Comparison of ENCODE assay signal across 8 cellular contexts in genomic region chr3:12869025-12869695, GRCh38. TPM values are rescaled to one million over a fixed set of nuclear protein-coding genes. Genes with fewer than 3 reads are reported as not detected.
DNase-seq lines count a peak whose midpoint lies in the region; TF ChIP-seq lines count a peak whose summit lies in the region.

No MANE protein-coding gene starts in this region.

- no peaks in the 10 kb centered on the region for H3K79me2 ChIP-seq in SK-N-SH (ENCODE audit: insufficient read depth)

- 26% methylated on average over 19 of the region's 28 CpGs for WGBS in SK-N-SH (ENCODE audit: low lambda C conversion rate)

- H2AFZ ChIP-seq in SK-N-SH (ENCODE audit: low read depth), result no peak overlapping the region

- no peaks in the 10 kb centered on the region for H3K9me2 ChIP-seq in SK-N-SH

- H4K20me1 ChIP-seq in SK-N-SH (ENCODE audit: insufficient read depth), result no peaks in the 10 kb centered on the region

- no peak overlapping the region for H3K4me2 ChIP-seq in SK-N-SH

- no peak overlapping the region for H3K27ac ChIP-seq in HEK293 (ENCODE audit: extremely low read depth, low read depth, low read length)
- no peak overlapping the region for H3K27ac ChIP-seq in SK-N-SH (ENCODE audit: low read depth in 2 of 2, low read length in 1 of 2)
- no peak overlapping the region for H3K27ac ChIP-seq in neutrophil

- H3K27ac Mint-ChIP-seq in endothelial cell (ENCODE audit: unreplicated experiment), result no peak overlapping the region

- no peak for TF ChIP-seq RAD21 in SK-N-SH (IDR thresholded peaks at IDR 0.05; ENCODE audit: low read length)

- peaks cover 10% of the 10 kb centered on the region for H3K9me3 Mint-ChIP-seq in endothelial cell (ENCODE audit: unreplicated experiment)

- TF ChIP-seq EP300 in SK-N-SH (IDR thresholded peaks at IDR 0.05; ENCODE audit: borderline replicate concordance in 1 of 2, low read depth in 1 of 2, low read length in 1 of 2), result no peak

- no peak for TF ChIP-seq CTCF in GM12875 (IDR thresholded peaks at IDR 0.05; ENCODE audit: borderline replicate concordance, insufficient read depth, low read depth, low read length)
- TF ChIP-seq CTCF in HEK293 (tag by site-specific recombination; IDR thresholded peaks at IDR 0.05), result no peak
- no peak for TF ChIP-seq CTCF in SK-N-SH (IDR thresholded peaks at IDR 0.05)
- no peak for TF ChIP-seq CTCF in endothelial cell (IDR thresholded peaks at IDR 0.05; ENCODE audit: unreplicated experiment)
- no peak for TF ChIP-seq CTCF in neutrophil (IDR thresholded peaks at IDR 0.05)

- peaks cover 7% of the 10 kb centered on the region for H3K4me1 Mint-ChIP-seq in endothelial cell (ENCODE audit: unreplicated experiment)

- no peaks in the 10 kb centered on the region for H3K36me3 ChIP-seq in HEK293 (ENCODE audit: control insufficient read depth in 2 of 2, insufficient read depth in 1 of 2, low read length in 2 of 2)
- H3K36me3 ChIP-seq in SK-N-SH (replicated peaks in 1 of 2; ENCODE audit: control insufficient read depth in 1 of 2, insufficient read depth in 2 of 2, low read length in 1 of 2), result no peaks in the 10 kb centered on the region
- no peaks in the 10 kb centered on the region for H3K36me3 ChIP-seq in neutrophil

- POLR2A ChIA-PET in HEK293 (lab: Yijun Ruan, JAX), result no interaction called here
- POLR2A ChIA-PET in SK-N-SH (lab: Yijun Ruan, JAX), result no interaction called here

- peaks cover 13% of the 10 kb centered on the region for H3K36me3 Mint-ChIP-seq in endothelial cell (ENCODE audit: low read depth, unreplicated experiment)

- H3K9me3 ChIP-seq in HEK293 (ENCODE audit: control insufficient read depth, insufficient read depth, low read depth, low read length), result no peaks in the 10 kb centered on the region
- no peaks in the 10 kb centered on the region for H3K9me3 ChIP-seq in SK-N-SH
- no peaks in the 10 kb centered on the region for H3K9me3 ChIP-seq in neutrophil

- H3K27me3 ChIP-seq in SK-N-SH (ENCODE audit: insufficient read depth) (no peaks in the 10 kb centered on the region), neutrophil (peaks cover 38% of the 10 kb centered on the region)

- peak; percentile 81 for DNase-seq in SK-N-SH
- DNase-seq in endothelial cell (ENCODE audit: low spot score), result peak; percentile 79
- DNase-seq in NCI-H187 (lab: John Stamatoyannopoulos, UW), result no peak
- DNase-seq in epidermal melanocyte (ENCODE audit: insufficient read length, low spot score), result no peak
- DNase-seq in middle frontal gyrus (ENCODE audit: extremely low spot score, low spot score), result no peak

- no peaks in the 10 kb centered on the region for H3F3A ChIP-seq in SK-N-SH (replicated peaks; ENCODE audit: insufficient read depth)

- H3K4me1 ChIP-seq in HEK293 (ENCODE audit: control insufficient read depth, insufficient read depth, low read length), result no peaks in the 10 kb centered on the region
- peaks cover 0 to 12% of the 10 kb centered on the region in 2 experiments; a peak in 1 of 4 replicates for H3K4me1 ChIP-seq in SK-N-SH (ENCODE audit: control insufficient read depth in 1 of 2, insufficient read depth in 2 of 2, low read depth in 1 of 2, low read length in 1 of 2)
- peaks cover 12 to 14% of the 10 kb centered on the region in 2 experiments for H3K4me1 ChIP-seq in neutrophil (ENCODE audit: control insufficient read depth in 1 of 2, insufficient read depth in 1 of 2, low read depth in 1 of 2, low read length in 1 of 2)

- no peak overlapping the region for H3K9ac ChIP-seq in SK-N-SH

- H3K4me3 ChIP-seq in GM12875 (ENCODE audit: low read depth, low read length), result peak overlapping the region; percentile 45
- H3K4me3 ChIP-seq in HEK293 (ENCODE audit: low read depth, low read length), result no peak overlapping the region
- no peak overlapping the region for H3K4me3 ChIP-seq in SK-N-SH (ENCODE audit: low read depth in 2 of 2, low read length in 1 of 2)
- H3K4me3 ChIP-seq in neutrophil (ENCODE audit: low read depth in 1 of 2, low read length in 1 of 2), result peak overlapping the region; percentile 48 to 50

- peaks cover 6% of the 10 kb centered on the region for H3K27me3 Mint-ChIP-seq in endothelial cell (ENCODE audit: unreplicated experiment)

- H3K4me3 Mint-ChIP-seq in endothelial cell (ENCODE audit: unreplicated experiment), result no peak overlapping the region

- CTCF ChIA-PET in HEK293 (lab: Yijun Ruan, JAX) (interaction anchor here (0.6 to 5.7 kb wide), 4 partner anchors 8 to 593 kb away, joined by 3 to 71 read pairs (median 4); no protein-coding TSS in a partner anchor), SK-N-SH (lab: Yijun Ruan, JAX) (interaction anchor here (0.7 to 13.3 kb wide), 15 partner anchors 8 to 131 kb away, joined by 3 to 150 read pairs (median 4); no protein-coding TSS in a partner anchor)

TF ChIP-seq in HEK293, 187 proteins besides CTCF, POLR2A, EP300 and RAD21 (continues in another document):
- TF ChIP-seq ZBTB11 (tag by site-specific recombination; conservative IDR thresholded peaks at IDR 0.05; ENCODE audit: low read depth) (no peak), SCRT1 (tag by site-specific recombination; IDR thresholded peaks at IDR 0.05; ENCODE audit: borderline replicate concordance) (0 out of 2 replicates have a peak, but pooled peaks have one; percentile 13), SCRT2 (tag by site-specific recombination; IDR thresholded peaks at IDR 0.05) (peak; percentile 94), SP2 (tag by site-specific recombination; IDR thresholded peaks at IDR 0.05) (peak; percentile 28; the same call in 1 of the 2 replicates)

TF ChIP-seq in SK-N-SH, 30 proteins besides CTCF, POLR2A, EP300 and RAD21:
- no peak for TF ChIP-seq FOSL2 (IDR thresholded peaks at IDR 0.05; ENCODE audit: borderline replicate concordance, low read depth)
- no peak for TF ChIP-seq MXI1 (IDR thresholded peaks at IDR 0.05; ENCODE audit: low read depth, low read length)
- no peak for TF ChIP-seq ELF1 (IDR thresholded peaks at IDR 0.05)
- TF ChIP-seq TAF1 (IDR thresholded peaks at IDR 0.05; ENCODE audit: borderline replicate concordance, low read depth, low read length), result no peak
- TF ChIP-seq POLR2AphosphoS5 (IDR thresholded peaks at IDR 0.05; ENCODE audit: low read depth, low read length), result no peak
- no peak for TF ChIP-seq RCOR1 (IDR thresholded peaks at IDR 0.05; ENCODE audit: low read length)
- no peak for TF ChIP-seq GABPA (IDR thresholded peaks at IDR 0.05; ENCODE audit: low read depth)
- no peak for TF ChIP-seq REST (IDR thresholded peaks at IDR 0.05; ENCODE audit: low read depth, low read length)
- TF ChIP-seq MEF2A (IDR thresholded peaks at IDR 0.05; ENCODE audit: borderline replicate concordance, low read depth), result no peak
- TF ChIP-seq RFX5 (IDR thresholded peaks at IDR 0.05; ENCODE audit: low read length), result no peak
- no peak for TF ChIP-seq EZH2phosphoT487 (IDR thresholded peaks at IDR 0.05; ENCODE audit: borderline replicate concordance, low read depth)
- no peak for TF ChIP-seq GATA2 (CRISPR knock-in tag; IDR thresholded peaks at IDR 0.05)
- no peak for TF ChIP-seq TEAD4 (IDR thresholded peaks at IDR 0.05; ENCODE audit: borderline replicate concordance, insufficient read depth)
- TF ChIP-seq, protein P1, sequence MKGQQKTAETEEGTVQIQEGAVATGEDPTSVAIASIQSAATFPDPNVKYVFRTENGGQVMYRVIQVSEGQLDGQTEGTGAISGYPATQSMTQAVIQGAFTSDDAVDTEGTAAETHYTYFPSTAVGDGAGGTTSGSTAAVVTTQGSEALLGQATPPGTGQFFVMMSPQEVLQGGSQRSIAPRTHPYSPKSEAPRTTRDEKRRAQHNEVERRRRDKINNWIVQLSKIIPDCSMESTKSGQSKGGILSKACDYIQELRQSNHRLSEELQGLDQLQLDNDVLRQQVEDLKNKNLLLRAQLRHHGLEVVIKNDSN (IDR thresholded peaks at IDR 0.05; ENCODE audit: borderline replicate concordance, low read depth), result no peak
- TF ChIP-seq FOXM1 (IDR thresholded peaks at IDR 0.05; ENCODE audit: low read depth), result no peak
- TF ChIP-seq NFIC (IDR thresholded peaks at IDR 0.05; ENCODE audit: borderline replicate concordance), result no peak

RNA-seq across cellular contexts. Expression of gene RPL32, which starts 27.8 kb away (rescaled TPM):
- 2,077 and 2,311 TPM in 2 replicates for polyA plus RNA-seq in SK-N-SH (2012; rRNA removed)
- 2,462 and 2,641 TPM in 2 replicates for polyA plus RNA-seq in SK-N-SH (2012; cell fraction: cytosol; rRNA removed)
- 576 and 604 TPM in 2 replicates for polyA plus RNA-seq in SK-N-SH (2012; cell fraction: nucleus; rRNA removed)
- total RNA-seq in endothelial cell (ENCODE audit: unreplicated experiment), result 1,571 TPM

Comparison
In these comparisons a context has a peak if more than half of its experiments do, and no peak if none do; other contexts are left out.
1. H3K4me3 ChIP-seq: peak in GM12875 (single experiment) and neutrophil (2 of 2); none in HEK293 (single experiment) and SK-N-SH (0 of 2).
2. DNase-seq: peak in SK-N-SH (single experiment) and endothelial cell (single experiment); none in NCI-H187 (0 of 2), epidermal melanocyte (single experiment) and middle frontal gyrus (single experiment).